11 cellular contexts compared by ENCODE assay signal in genomic region chr13:113646921-113647340, GRCh38. TPM values are rescaled to one million over a fixed set of nuclear protein-coding genes. Genes with fewer than 3 reads are reported as not detected.
A peak's percentile ranks its signal among the peaks of the same experiment; 100 is the strongest.
DNase-seq lines count a peak whose midpoint lies in the region; ATAC-seq and TF ChIP-seq lines count a peak whose summit lies in the region.
"Had no signal": no experiment of that assay in that cellular context is flagged by ENCODE, and none has a peak within 500 bp of the region (broad histone marks: within the 10 kb centered on the region; RNA-seq: fewer than 3 reads in every experiment).

No MANE protein-coding gene starts in this region.

- H3K9me3 ChIP-seq in PC-3 (ENCODE audit: low read length): no peaks in the 10 kb centered on the region
- no peaks in the 10 kb centered on the region for H3K9me3 ChIP-seq in right cardiac atrium (ENCODE audit: control insufficient read depth, low read length)
- no peaks in the 10 kb centered on the region for H3K9me3 ChIP-seq in spleen

- H3K36me3 ChIP-seq in PC-3 (ENCODE audit: low read depth, low read length): 0 out of 2 replicates have a peak, but pooled peaks cover 5% of the 10 kb centered on the region
- peaks cover 0 to 8% (median 0%) of the 10 kb centered on the region in 6 donors for H3K36me3 ChIP-seq in spleen
- no peaks in the 10 kb centered on the region for H3K36me3 ChIP-seq in mesendoderm (ENCODE audit: control insufficient read depth, insufficient read depth, low read length)

- H2AK5ac ChIP-seq in mesendoderm (ENCODE audit: low read length): no peak overlapping the region

- H3K27ac Mint-ChIP-seq in activated naive CD4-positive, alpha-beta T cell treated with anti-CD3 and anti-CD28 coated beads, Interleukin-2, amount 50 U/mL, for 72 hours: peak overlapping the region in 1 of 2 donors; percentile 72

- no peak overlapping the region for H2BK120ac ChIP-seq in mesendoderm (ENCODE audit: low read depth, low read length)

- POLR2A ChIA-PET in PC-3 (lab: Charles Lee; ENCODE audit: unreplicated experiment): interaction anchor here (0.6 kb wide), 1 partner anchor 95 kb away, joined by 3 read pairs; no protein-coding TSS in a partner anchor

- H3K9me3 Mint-ChIP-seq in activated naive CD4-positive, alpha-beta T cell treated with anti-CD3 and anti-CD28 coated beads, Interleukin-2, amount 50 U/mL, for 72 hours: no peaks in the 10 kb centered on the region

- TF ChIP-seq CTCF in PC-3 (conservative IDR thresholded peaks at IDR 0.05; ENCODE audit: low read depth, low read length): no peak
- TF ChIP-seq CTCF in spleen (IDR thresholded peaks at IDR 0.05 in 8 of 11, conservative IDR thresholded peaks at IDR 0.05 in 3 of 11): no peak

- H3K4ac ChIP-seq in mesendoderm (ENCODE audit: low read depth, low read length): no peak overlapping the region

- CTCF ChIA-PET in PC-3 (lab: Charles Lee): no interaction called here

- intact Hi-C loops in PC-3 (cut with micrococcal nuclease): no loop called here
- intact Hi-C loops in right cardiac atrium (cut with DNase I): no loop called here
- intact Hi-C loops in spleen (cut with DNase I; ENCODE audit: low total_unique reads): no loop called here

- no peaks in the 10 kb centered on the region for H3K79me2 ChIP-seq in PC-3 (ENCODE audit: low read length)
- no peaks in the 10 kb centered on the region for H3K79me2 ChIP-seq in mesendoderm (ENCODE audit: control insufficient read depth, insufficient read depth, low read length)

- H3K9ac ChIP-seq in PC-3 (ENCODE audit: low read length) (no peak overlapping the region), mesendoderm (ENCODE audit: low read length) (no peak overlapping the region)

- DNase-seq in PC-3: no peak
- peak in 1 of 2 donors; percentile 38 for DNase-seq in activated naive CD4-positive, alpha-beta T cell treated with anti-CD3 and anti-CD28 coated beads, Interleukin-2, amount 50 U/mL, for 72 hours (ENCODE audit: low spot score in 2 of 2)
- peak in 2 of 3 donors; percentile 16 to 54 for DNase-seq in right cardiac atrium
- DNase-seq in spleen: peak; percentile 74
- DNase-seq in mesendoderm: no peak
- DNase-seq in H4 (ENCODE audit: low spot score): no peak
- no peak for DNase-seq in NCI-H2196 (lab: John Stamatoyannopoulos, UW; ENCODE audit: unreplicated experiment)
- DNase-seq: activated CD4-positive, alpha-beta T cell treated with anti-CD3 and anti-CD28 coated beads, Interleukin-2, amount 50 U/mL, for 4 hours; NCI-H526 treated with DMSO at 0.1 percent for 48 hours had no signal

- H3K27me3 ChIP-seq in PC-3 (ENCODE audit: low read length) (no peaks in the 10 kb centered on the region), right cardiac atrium (ENCODE audit: control insufficient read depth, insufficient read depth) (no peaks in the 10 kb centered on the region), spleen (replicated peaks in 1 of 7) (no peaks in the 10 kb centered on the region), mesendoderm (ENCODE audit: insufficient read depth, low read length, poor library complexity) (no peaks in the 10 kb centered on the region)

- H2BK5ac ChIP-seq in mesendoderm (ENCODE audit: low read length): no peak overlapping the region

- no peak overlapping the region for H3K23ac ChIP-seq in mesendoderm (ENCODE audit: low read length)

- no peaks in the 10 kb centered on the region for H4K20me1 ChIP-seq in PC-3 (ENCODE audit: low read length)

- no peak overlapping the region for H3K27ac ChIP-seq in PC-3 (ENCODE audit: low read length)
- no peak overlapping the region for H3K27ac ChIP-seq in right cardiac atrium (ENCODE audit: low read length)
- peak overlapping the region in 7 of 8 donors; percentile 29 to 77 (median 58) for H3K27ac ChIP-seq in spleen
- H3K27ac ChIP-seq in mesendoderm (ENCODE audit: low read depth, low read length): no peak overlapping the region

- peaks cover 7 to 8% of the 10 kb centered on the region in 2 donors for H3K36me3 Mint-ChIP-seq in activated naive CD4-positive, alpha-beta T cell treated with anti-CD3 and anti-CD28 coated beads, Interleukin-2, amount 50 U/mL, for 72 hours

- H4K5ac ChIP-seq in mesendoderm (ENCODE audit: low read length): no peak overlapping the region

- no peak overlapping the region for H3K56ac ChIP-seq in mesendoderm (ENCODE audit: low read length)

- peaks cover 9% of the 10 kb centered on the region; the same call in 1 of the 2 replicates for H3K4me1 ChIP-seq in PC-3 (ENCODE audit: insufficient read depth, low read length)
- peaks cover 6% of the 10 kb centered on the region for H3K4me1 ChIP-seq in right cardiac atrium (ENCODE audit: control insufficient read depth, insufficient read depth, low read length)
- peaks cover 4 to 31% (median 13%) of the 10 kb centered on the region in 6 donors for H3K4me1 ChIP-seq in spleen
- no peaks in the 10 kb centered on the region for H3K4me1 ChIP-seq in mesendoderm (ENCODE audit: control insufficient read depth, low read depth, low read length)

- H4K8ac ChIP-seq in mesendoderm (ENCODE audit: low read depth, low read length): no peak overlapping the region

- no peak overlapping the region for H3K18ac ChIP-seq in mesendoderm (ENCODE audit: low read length)

- H3K79me1 ChIP-seq in mesendoderm (ENCODE audit: low read length): no peaks in the 10 kb centered on the region

- H3K4me3 ChIP-seq in PC-3 (ENCODE audit: low read length) (no peak overlapping the region), right cardiac atrium (ENCODE audit: low read length) (no peak overlapping the region), spleen (no peak overlapping the region), mesendoderm (ENCODE audit: low read length) (no peak overlapping the region)

- H3K9me2 ChIP-seq in PC-3 (replicated peaks; ENCODE audit: low read length): no peaks in the 10 kb centered on the region

- H3K4me2 ChIP-seq in PC-3 (ENCODE audit: low read length) (no peak overlapping the region), mesendoderm (ENCODE audit: low read length) (no peak overlapping the region)

- 83% methylated on average over 10 of the region's 10 CpGs for WGBS in right cardiac atrium
- WGBS in spleen, 5 donors: 47 to 61% (median 56%) methylated on average over 10 of the region's 10 CpGs
- no CpG with 5 or more reads among the region's 10 CpGs for WGBS in mesendoderm (ENCODE audit: extremely low coverage, insufficient coverage, low lambda C conversion rate)

- H2BK15ac ChIP-seq in mesendoderm (replicated peaks; ENCODE audit: low read depth): no peak overlapping the region

- BruUV-seq in PC-3 (replicated peaks; lab: Mats Ljungman, UMichigan): no TSS peak

- TF ChIP-seq POLR2A in spleen (IDR thresholded peaks at IDR 0.05): no peak

- ATAC-seq in PC-3 (peak; percentile 19), right cardiac atrium (peak in 1 of 2 donors; percentile 25), HG03521 (IDR thresholded peaks at IDR 0.05; ENCODE audit: unreplicated experiment) (no peak)
- ATAC-seq in activated naive CD4-positive, alpha-beta T cell treated with anti-CD3 and anti-CD28 coated beads, Interleukin-2, amount 50 U/mL, for 72 hours: peak; percentile 27 to 29

- no peaks in the 10 kb centered on the region for H3F3A ChIP-seq in PC-3 (ENCODE audit: low read length, unreplicated experiment)

- no peak overlapping the region for H2AFZ ChIP-seq in PC-3 (ENCODE audit: low read length)

RNA-seq across cellular contexts. Expression of gene ATP4B, which starts 11.1 kb away (rescaled TPM):
- total RNA-seq in PC-3 (2014; rRNA removed): not detected in 2 replicates
- not detected for total RNA-seq in activated naive CD4-positive, alpha-beta T cell treated with anti-CD3 and anti-CD28 coated beads, Interleukin-2, amount 50 U/mL, for 72 hours
- total RNA-seq in right cardiac atrium: not detected
- not detected for polyA plus RNA-seq in right cardiac atrium
- under 1 TPM in 3 of 7 donors, not detected in 4; 0.32 to 0.46 (median 0.43) TPM for total RNA-seq in spleen
- polyA plus RNA-seq in spleen: under 1 TPM; 0.09 to 0.15 (median 0.13) TPM
- 0.15 TPM for polyA plus RNA-seq in mesendoderm (2013, experiment 1 of 2)
- 0.20 TPM for polyA plus RNA-seq in mesendoderm (2013, experiment 2 of 2)
- not detected in 2 replicates for total RNA-seq in H4 (2014; rRNA removed; shearing (Covaris generic))
- total RNA-seq: M059J had no signal

RNA-seq across cellular contexts. Expression of gene GRK1, which starts 20.1 kb away (rescaled TPM):
- total RNA-seq in PC-3 (2014; rRNA removed) (not detected in 2 replicates), right cardiac atrium (under 1 TPM in 2 of 4 donors, not detected in 2; 0.24 to 0.66 TPM), spleen (not detected)
- under 1 TPM in 1 of 2 donors, not detected in 1; 0.23 TPM for total RNA-seq in activated naive CD4-positive, alpha-beta T cell treated with anti-CD3 and anti-CD28 coated beads, Interleukin-2, amount 50 U/mL, for 72 hours
- polyA plus RNA-seq in right cardiac atrium (0.43 TPM), spleen (not detected)
- 0.06 TPM for polyA plus RNA-seq in mesendoderm (2013, experiment 1 of 2)
- 0.08 TPM for polyA plus RNA-seq in mesendoderm (2013, experiment 2 of 2)
- total RNA-seq in H4 (2014; rRNA removed; shearing (Covaris generic)): not detected in 2 replicates
- total RNA-seq: M059J had no signal

Comparison
In these comparisons a context has a peak if more than half of its experiments do, and no peak if none do; other contexts are left out.
1. DNase-seq: peak in right cardiac atrium (2 of 3) and spleen (single experiment); none in PC-3 (single experiment), mesendoderm (single experiment), H4 (single experiment) and NCI-H2196 (single experiment).
2. H3K27ac ChIP-seq: peak in spleen (7 of 8); none in PC-3 (single experiment), right cardiac atrium (single experiment) and mesendoderm (single experiment).